In genomic region chr4:169663894-169664293, GRCh38 we compare ENCODE assay signal across 11 cellular contexts. TPM values are rescaled to one million over a fixed set of nuclear protein-coding genes. Genes with fewer than 3 reads are reported as not detected.
DNase-seq lines count a peak whose midpoint lies in the region; ATAC-seq, FAIRE-seq and TF ChIP-seq lines count a peak whose summit lies in the region.
"Had no signal": no experiment of that assay in that cellular context is flagged by ENCODE, and none has a peak within 500 bp of the region (broad histone marks: within the 10 kb centered on the region; RNA-seq: fewer than 3 reads in every experiment).

No MANE protein-coding gene starts in this region.

- FAIRE-seq in K562 (lab: Jason Lieb, UNC) (no peak), RCC 7860 (lab: Jason Lieb, UNC) (no peak)

- H3K4me3 ChIP-seq in right atrium auricular region (no peak overlapping the region), K562 (no peak overlapping the region), urinary bladder (ENCODE audit: low read depth, low read length) (no peak overlapping the region)
- H3K4me3 ChIP-seq: esophagus muscularis mucosa had no signal

- H3K9me3 Mint-ChIP-seq in CD14-positive monocyte = no peaks in the 10 kb centered on the region

- no peak overlapping the region for H2AFZ ChIP-seq in K562 (ENCODE audit: low read depth, low read length)

- peak overlapping the region; percentile 84 to 90 for H3K27ac ChIP-seq in right atrium auricular region
- H3K27ac ChIP-seq in K562 (ENCODE audit: extremely low read depth, low read depth, low read length) = peak overlapping the region; percentile 16; the same call in 2 of the 3 replicates
- H3K27ac ChIP-seq in urinary bladder (ENCODE audit: low read depth) = peak overlapping the region; percentile 23

- H3K4me1 ChIP-seq in right atrium auricular region = peaks cover 0 to 35% of the 10 kb centered on the region in 2 donors
- peaks cover 0 to 10% of the 10 kb centered on the region in 2 experiments; a peak in 3 of 5 replicates for H3K4me1 ChIP-seq in K562 (replicated peaks in 1 of 2; ENCODE audit: control insufficient read depth in 2 of 2, insufficient read depth in 2 of 2, low read length in 2 of 2)
- peaks cover 1% of the 10 kb centered on the region for H3K4me1 ChIP-seq in urinary bladder (ENCODE audit: insufficient read depth)

- no peaks in the 10 kb centered on the region for H4K20me1 ChIP-seq in K562 (replicated peaks; ENCODE audit: control insufficient read depth, insufficient read depth, low read length)

- no peak for DNase-seq in right atrium auricular region (ENCODE audit: low spot score)
- no peak for DNase-seq in Right ventricle myocardium inferior (ENCODE audit: missing footprints)
- no peak for DNase-seq in K562 (ENCODE audit: extremely low read depth in 1 of 4, low spot score in 3 of 4)
- peak; percentile 60 to 85 for DNase-seq in lung microvascular endothelial cell (ENCODE audit: low read depth in 2 of 2)
- DNase-seq in RCC 7860 (ENCODE audit: low spot score) = no peak
- no peak for DNase-seq in CD14-positive monocyte (ENCODE audit: low spot score)
- DNase-seq: activated CD8-positive, alpha-beta memory T cell treated with anti-CD3 and anti-CD28 coated beads, Interleukin-2, amount 50 U/mL, for 4 hours; occipital lobe had no signal

- H3K36me3 Mint-ChIP-seq in CD14-positive monocyte = peaks cover 6 to 19% of the 10 kb centered on the region in 2 donors

- 36% methylated on average over 3 of the region's 3 CpGs for WGBS in K562 (ENCODE audit: insufficient coverage, low coverage, missing lambda C conversion rate)
- 71% methylated on average over 3 of the region's 3 CpGs for WGBS in urinary bladder

- H3K36me3 ChIP-seq in right atrium auricular region (no peaks in the 10 kb centered on the region), K562 (ENCODE audit: control insufficient read depth, insufficient read depth, low read length) (peaks cover 19% of the 10 kb centered on the region), urinary bladder (ENCODE audit: insufficient read depth) (no peaks in the 10 kb centered on the region)
- H3K36me3 ChIP-seq: esophagus muscularis mucosa had no signal

- H3K4me2 ChIP-seq in K562 (ENCODE audit: insufficient read depth, low read length) = peak overlapping the region; percentile 22; the same call in 1 of the 2 replicates

- peaks cover 92% of the 10 kb centered on the region for H3K79me2 ChIP-seq in K562 (ENCODE audit: control insufficient read depth, insufficient read depth, low read length)

- CTCF ChIA-PET in K562 (lab: Yijun Ruan, JAX; ENCODE audit: low intra/inter-chr PET ratio) = no interaction called here

- H3K9me3 ChIP-seq in right atrium auricular region (peaks cover 0 to 9% of the 10 kb centered on the region in 2 donors), K562 (replicated peaks; ENCODE audit: control insufficient read depth, insufficient read depth, low read depth, low read length) (peaks cover 7% of the 10 kb centered on the region)
- H3K9me3 ChIP-seq: esophagus muscularis mucosa had no signal

- H3K9me1 ChIP-seq in K562 (ENCODE audit: control insufficient read depth, insufficient read depth, low read length) = no peaks in the 10 kb centered on the region

- in situ Hi-C loops in K562 (cut with MboI) = no loop called here

- POLR2A ChIA-PET in K562 (lab: Yijun Ruan, JAX) = interaction anchor here (1.3 kb wide), 1 partner anchor 14 kb away, joined by 3 read pairs; no protein-coding TSS in a partner anchor

- TF ChIP-seq EP300 in K562 (IDR thresholded peaks at IDR 0.05; ENCODE audit: low read length) = 0 out of 2 replicates have a peak, but pooled peaks have one; percentile 19

- no peak overlapping the region for H3K9ac ChIP-seq in K562 (ENCODE audit: insufficient read depth in 1 of 2, low read depth in 2 of 2, low read length in 2 of 2)

- TF ChIP-seq RAD21 in K562 (CRISPR knock-in tag; conservative IDR thresholded peaks at IDR 0.05 in 1 of 2, IDR thresholded peaks at IDR 0.05 in 1 of 2) = no peak

- H3K4me3 Mint-ChIP-seq in CD14-positive monocyte = no peak overlapping the region

- H3K27ac Mint-ChIP-seq in CD14-positive monocyte = no peak overlapping the region

- peaks cover 13% of the 10 kb centered on the region for H3K4me1 Mint-ChIP-seq in CD14-positive monocyte

- ATAC-seq in Right ventricle myocardium inferior (no peak), K562 (peak; percentile 1), HG02763 (IDR thresholded peaks at IDR 0.05; ENCODE audit: unreplicated experiment) (no peak)

- intact Hi-C loops in Right ventricle myocardium inferior (cut with DNase I) (no loop called here), K562 (cut with micrococcal nuclease) (loop anchor here (5.0 kb wide), 1 partner anchor 93 kb away; the partner anchor contains the start of gene HPF1), CD14-positive monocyte (cut with micrococcal nuclease) (no loop called here)

- no peaks in the 10 kb centered on the region for H3K27me3 Mint-ChIP-seq in CD14-positive monocyte (ENCODE audit: low read depth in 3 of 3)

- H3K27me3 ChIP-seq in right atrium auricular region (no peaks in the 10 kb centered on the region), K562 (ENCODE audit: control insufficient read depth in 2 of 2, insufficient read depth in 2 of 2, low read length in 2 of 2) (no peaks in the 10 kb centered on the region)
- H3K27me3 ChIP-seq: esophagus muscularis mucosa had no signal

- TF ChIP-seq POLR2A in K562 (conservative IDR thresholded peaks at IDR 0.05) = no peak

- BruUV-seq in K562 (replicated peaks; lab: Mats Ljungman, UMichigan) = no TSS peak

- no peak for TF ChIP-seq CTCF in right atrium auricular region (IDR thresholded peaks at IDR 0.05)
- no peak for TF ChIP-seq CTCF in K562 (IDR thresholded peaks at IDR 0.05 in 2 of 3, conservative IDR thresholded peaks at IDR 0.05 in 1 of 3; ENCODE audit: insufficient read depth in 2 of 3, low read depth in 1 of 3, low read length in 3 of 3)
- TF ChIP-seq CTCF in CD14-positive monocyte (IDR thresholded peaks at IDR 0.05) = no peak

RNA-seq across cellular contexts. Expression of gene CLCN3, which starts 43.5 kb away (rescaled TPM):
- total RNA-seq in right atrium auricular region (10 to 100 TPM; 32.9 to 58.4 TPM), Right ventricle myocardium inferior (58.3 TPM), K562 (2014; rRNA removed) (28.0 and 28.4 TPM in 2 replicates), K562 (2014; rRNA removed; fragmentation: Illumina TruSeq; extraction: Trizol) (48.1 and 60.1 TPM in 2 replicates), K562 (2015; rRNA removed; fragmentation: Illumina TruSeq; extraction: Trizol) (38.2 and 38.5 TPM in 2 replicates), K562 (2021) (44.8 and 46.3 TPM in 2 replicates), lung microvascular endothelial cell (51.0 and 103 TPM in 2 replicates), urinary bladder (62.8 TPM)
- total RNA-seq in K562 (2011; cell fraction: chromatin; rRNA removed; ENCODE audit: low replicate concordance) = 50.5 and 176 TPM in 2 replicates
- total RNA-seq in K562 (2011; cell fraction: nucleolus; rRNA removed) = 36.2 and 41.2 TPM in 2 replicates
- total RNA-seq in K562 (2011; cell fraction: nucleoplasm; rRNA removed) = 79.1 and 117 TPM in 2 replicates
- polyA plus RNA-seq in K562 (2011; rRNA removed) (46.9 and 60.6 TPM in 2 replicates), K562 (2014; fragmentation: Illumina TruSeq; extraction: Trizol) (35.1 and 43.6 TPM in 2 replicates), K562 (2014; fragmentation: Nextera tagmentation; extraction: Ambion mirVana) (10 to 100 TPM; 12.7 to 22.8 TPM), K562 (2014; rRNA removed) (30.8 and 35.5 TPM in 2 replicates), urinary bladder (17.6 TPM), CD14-positive monocyte (1 to 10 TPM; 5.4 to 7.8 TPM)
- polyA plus RNA-seq in K562 (2011; cell fraction: cytosol; rRNA removed) = 18.1 and 24.5 TPM in 2 replicates
- polyA plus RNA-seq in K562 (2011; cell fraction: nucleus; rRNA removed) = 15.1 and 21.3 TPM in 2 replicates
- polyA plus RNA-seq in K562 (2012) = 28.2 and 30.6 TPM in 2 replicates
- 169 and 177 TPM in 2 replicates for polyA minus RNA-seq in K562 (2011; rRNA and poly(A)+ RNA removed)
- polyA minus RNA-seq in K562 (2011; cell fraction: cytosol; rRNA and poly(A)+ RNA removed) = 28.0 and 38.7 TPM in 2 replicates
- 23.8 and 47.7 TPM in 2 replicates for polyA minus RNA-seq in K562 (2011; cell fraction: nucleus; rRNA and poly(A)+ RNA removed)

RNA-seq across cellular contexts. Expression of gene NEK1, which starts 51.5 kb away (rescaled TPM):
- total RNA-seq in right atrium auricular region = 1 to 10 TPM; 7.2 to 9.3 TPM
- 13.8 TPM for total RNA-seq in Right ventricle myocardium inferior
- total RNA-seq in K562 (2011; cell fraction: chromatin; rRNA removed; ENCODE audit: low replicate concordance) = 29.0 and 61.5 TPM in 2 replicates
- total RNA-seq in K562 (2011; cell fraction: nucleolus; rRNA removed) = 20.3 and 30.8 TPM in 2 replicates
- total RNA-seq in K562 (2011; cell fraction: nucleoplasm; rRNA removed) = 35.7 and 51.3 TPM in 2 replicates
- total RNA-seq in K562 (2014; rRNA removed) = 7.1 and 8.3 TPM in 2 replicates
- total RNA-seq in K562 (2014; rRNA removed; fragmentation: Illumina TruSeq; extraction: Trizol) = 10.7 and 11.9 TPM in 2 replicates
- 9.2 and 10.3 TPM in 2 replicates for total RNA-seq in K562 (2015; rRNA removed; fragmentation: Illumina TruSeq; extraction: Trizol)
- 15.7 and 18.2 TPM in 2 replicates for total RNA-seq in K562 (2021)
- polyA plus RNA-seq in K562 (2011; rRNA removed) = 12.0 and 12.7 TPM in 2 replicates
- polyA plus RNA-seq in K562 (2011; cell fraction: cytosol; rRNA removed) = 3.3 and 5.6 TPM in 2 replicates
- 10.7 and 12.7 TPM in 2 replicates for polyA plus RNA-seq in K562 (2011; cell fraction: nucleus; rRNA removed)
- 8.9 and 13.0 TPM in 2 replicates for polyA plus RNA-seq in K562 (2012)
- 13.5 and 15.2 TPM in 2 replicates for polyA plus RNA-seq in K562 (2014; fragmentation: Illumina TruSeq; extraction: Trizol)
- polyA plus RNA-seq in K562 (2014; fragmentation: Nextera tagmentation; extraction: Ambion mirVana) = 1 to 10 TPM; 6.2 to 9.0 TPM
- polyA plus RNA-seq in K562 (2014; rRNA removed) = 9.8 and 11.2 TPM in 2 replicates
- polyA minus RNA-seq in K562 (2011; rRNA and poly(A)+ RNA removed) = 21.3 and 22.2 TPM in 2 replicates
- 4.9 and 10.8 TPM in 2 replicates for polyA minus RNA-seq in K562 (2011; cell fraction: cytosol; rRNA and poly(A)+ RNA removed)
- 27.1 and 36.1 TPM in 2 replicates for polyA minus RNA-seq in K562 (2011; cell fraction: nucleus; rRNA and poly(A)+ RNA removed)
- 3.7 and 6.5 TPM in 2 replicates for total RNA-seq in lung microvascular endothelial cell
- total RNA-seq in urinary bladder = 40.8 TPM
- 10.0 TPM for polyA plus RNA-seq in urinary bladder
- 1 to 10 TPM; 2.7 to 5.5 TPM for polyA plus RNA-seq in CD14-positive monocyte

Comparison
In these comparisons a context has a peak if more than half of its experiments do, and no peak if none do; other contexts are left out.
1. DNase-seq: peak in lung microvascular endothelial cell (2 of 2); none in right atrium auricular region (single experiment), Right ventricle myocardium inferior (single experiment), K562 (0 of 4), RCC 7860 (single experiment) and CD14-positive monocyte (single experiment).
2. H3K27ac ChIP-seq: peak in every context shown above with its lines; median percentile 87 in right atrium auricular region; 23 in urinary bladder; 16 in K562.